ENCODE assay signal across 1 cellular context in genomic region chr5:57684299-57684702, GRCh38.
A peak's percentile ranks its signal among the peaks of the same experiment; 100 is the strongest.
TF ChIP-seq lines count a peak whose summit lies in the region.

No MANE protein-coding gene starts in this region.

TF ChIP-seq in liver, 16 proteins besides CTCF, POLR2A, EP300 and RAD21 (continued from another document):
- TF ChIP-seq ZBTB33 (IDR thresholded peaks at IDR 0.05) (peak; percentile 7), SP1 (IDR thresholded peaks at IDR 0.05) (no peak), REST (IDR thresholded peaks at IDR 0.05) (no peak), RXRA (IDR thresholded peaks at IDR 0.05) (peak in 1 of 2 donors; percentile 30), NR2F2 (IDR thresholded peaks at IDR 0.05) (no peak)
